1 cellular context compared by ENCODE assay signal in the genomic region with DNA sequence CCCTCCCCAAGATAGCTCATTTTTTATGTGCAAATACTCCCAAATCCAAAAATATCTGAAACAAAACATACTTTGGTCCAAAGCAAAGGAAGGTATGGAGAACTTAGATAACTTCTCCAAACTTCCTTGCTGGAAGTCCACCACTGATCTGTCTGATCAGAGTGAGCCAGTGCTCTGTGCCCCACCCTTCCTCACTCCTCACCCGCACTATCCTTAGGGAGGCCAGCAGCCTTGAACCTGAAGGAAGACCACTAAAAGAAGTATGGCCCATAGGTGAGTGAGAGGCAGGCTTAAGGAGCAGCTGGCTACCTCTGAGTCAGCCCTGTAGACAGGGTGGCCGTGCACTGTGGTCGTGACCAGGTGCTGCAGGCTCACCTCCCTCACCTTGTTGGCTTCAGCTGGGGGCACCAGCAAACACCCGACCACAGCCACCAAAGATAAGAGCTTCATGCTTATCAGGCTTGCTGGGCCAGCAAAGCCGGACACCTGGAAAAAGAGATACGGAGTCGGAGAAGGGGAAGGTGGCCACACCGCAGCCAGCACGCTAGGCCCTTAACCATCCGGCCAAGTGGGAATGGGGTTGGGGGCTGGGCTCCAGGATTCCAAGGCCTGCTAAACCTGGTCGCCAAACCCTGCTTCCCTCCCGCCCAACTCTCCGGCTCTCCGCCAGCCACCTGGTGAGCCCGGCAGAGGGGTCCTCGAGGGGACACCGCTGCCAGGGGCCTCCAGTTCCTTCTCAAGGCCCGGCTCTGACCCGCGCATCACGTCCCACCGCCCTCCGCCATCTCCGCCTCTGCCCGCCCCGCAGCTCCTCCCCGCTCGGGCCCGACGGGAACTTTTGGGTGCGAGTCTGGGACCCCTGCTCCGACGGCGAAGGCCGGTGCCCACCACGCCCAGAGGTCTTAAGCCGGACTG.
TF ChIP-seq lines count a peak whose summit lies in the region.

No MANE protein-coding gene starts in this region.

TF ChIP-seq in A549, 52 proteins besides CTCF, POLR2A, EP300 and RAD21:
- TF ChIP-seq FOSB (CRISPR knock-in tag; IDR thresholded peaks at IDR 0.05) (no peak), MAFK (IDR thresholded peaks at IDR 0.05; ENCODE audit: partially characterized antibody) (no peak), FOXS1 (CRISPR knock-in tag; IDR thresholded peaks at IDR 0.05) (no peak), JUN (IDR thresholded peaks at IDR 0.05) (peak in 1 of 2 experiments; percentile 28; a peak in 1 of 5 replicates), PHF8 (IDR thresholded peaks at IDR 0.05; ENCODE audit: borderline replicate concordance, low read depth) (peak; percentile 81; the same call in 1 of the 2 replicates), CHD4 (IDR thresholded peaks at IDR 0.05; ENCODE audit: borderline replicate concordance) (no peak)
TF ChIP-seq in A549: peak in this region for 2.
